ENCODE assay signal across 8 cellular contexts in genomic region chr3:157438371-157438735, GRCh38. TPM values are rescaled to one million over a fixed set of nuclear protein-coding genes. Genes with fewer than 3 reads are reported as not detected.
DNase-seq lines count a peak whose midpoint lies in the region; ATAC-seq and TF ChIP-seq lines count a peak whose summit lies in the region.

No MANE protein-coding gene starts in this region.

- ATAC-seq in HG03159 (IDR thresholded peaks at IDR 0.05; ENCODE audit: unreplicated experiment): no peak

- H3K36me3 ChIP-seq in osteoblast (ENCODE audit: insufficient read depth, low read length): peaks cover 58% of the 10 kb centered on the region

- no peak overlapping the region for H2AFZ ChIP-seq in osteoblast (ENCODE audit: low read length)

- peaks cover 18% of the 10 kb centered on the region for H4K20me1 ChIP-seq in osteoblast (ENCODE audit: insufficient read depth, low read length)

- H3K4me1 ChIP-seq in osteoblast (ENCODE audit: insufficient read depth, low read length): peaks cover 34% of the 10 kb centered on the region

- peaks cover 36% of the 10 kb centered on the region for H3K79me2 ChIP-seq in osteoblast (ENCODE audit: insufficient read depth, low read length)

- peak overlapping the region; percentile 59 for H3K27ac ChIP-seq in osteoblast (ENCODE audit: low read depth, low read length)

- TF ChIP-seq CTCF in epithelial cell of esophagus (IDR thresholded peaks at IDR 0.05; ENCODE audit: insufficient read depth, low read depth, low read length, missing control alignments) (no peak), osteoblast (IDR thresholded peaks at IDR 0.05; ENCODE audit: extremely low read depth, low read depth, low read length) (no peak)

- peak overlapping the region; percentile 91 for H3K4me2 ChIP-seq in osteoblast (ENCODE audit: insufficient read depth, low read length)

- DNase-seq in G401 (ENCODE audit: low spot score) (peak; percentile 31), NCI-H345 (lab: John Stamatoyannopoulos, UW) (peak; percentile 19), epithelial cell of esophagus (ENCODE audit: low read depth) (no peak), osteoblast (ENCODE audit: insufficient read length, low spot score, missing footprints) (no peak), putamen (ENCODE audit: low spot score) (no peak), C1 segment of cervical spinal cord (lab: John Stamatoyannopoulos, UW) (no peak), COLO829 (ENCODE audit: low spot score) (no peak)

- H3K4me3 ChIP-seq in epithelial cell of esophagus (ENCODE audit: low read length) (peak overlapping the region; percentile 39), osteoblast (ENCODE audit: insufficient read depth, low read length) (peak overlapping the region; percentile 88)

- H3K9me3 ChIP-seq in osteoblast (ENCODE audit: low read depth, low read length): no peaks in the 10 kb centered on the region

- in situ Hi-C loops in G401 (cut with HindIII; ENCODE audit: low sequenced_read_pairs): no loop called here

- no peaks in the 10 kb centered on the region for H3K27me3 ChIP-seq in osteoblast (ENCODE audit: insufficient read depth, low read length)

RNA-seq across cellular contexts. Expression of gene PTX3, which starts 1.7 kb away (rescaled TPM):
- total RNA-seq in G401 (2014; rRNA removed; shearing (Covaris generic)): 5.4 and 7.1 TPM in 2 replicates
- 537 and 689 TPM in 2 replicates for total RNA-seq in osteoblast

Comparison
In these comparisons a context has a peak if more than half of its experiments do, and no peak if none do; other contexts are left out.
1. DNase-seq: peak in G401 (single experiment) and NCI-H345 (single experiment); none in epithelial cell of esophagus (single experiment), osteoblast (single experiment), putamen (single experiment), C1 segment of cervical spinal cord (0 of 14) and COLO829 (single experiment).
2. RNA of gene PTX3, which starts 1.7 kb away (total RNA-seq): 537 to 689 TPM in osteoblast; 5.4 to 7.1 TPM in G401; every median in the first group is over 10 times any median in the second.